In genomic region chr12:114664661-114665320, GRCh38 we compare ENCODE assay signal across 1 cellular context.
TF ChIP-seq lines count a peak whose summit lies in the region.

No MANE protein-coding gene starts in this region.

TF ChIP-seq in IMR-90, 13 proteins besides CTCF, POLR2A, EP300 and RAD21:
- TF ChIP-seq BHLHE40 (IDR thresholded peaks at IDR 0.05; ENCODE audit: low read depth, low read length) = no peak
